Comparison of ENCODE assay signal across 27 cellular contexts in the genomic region with DNA sequence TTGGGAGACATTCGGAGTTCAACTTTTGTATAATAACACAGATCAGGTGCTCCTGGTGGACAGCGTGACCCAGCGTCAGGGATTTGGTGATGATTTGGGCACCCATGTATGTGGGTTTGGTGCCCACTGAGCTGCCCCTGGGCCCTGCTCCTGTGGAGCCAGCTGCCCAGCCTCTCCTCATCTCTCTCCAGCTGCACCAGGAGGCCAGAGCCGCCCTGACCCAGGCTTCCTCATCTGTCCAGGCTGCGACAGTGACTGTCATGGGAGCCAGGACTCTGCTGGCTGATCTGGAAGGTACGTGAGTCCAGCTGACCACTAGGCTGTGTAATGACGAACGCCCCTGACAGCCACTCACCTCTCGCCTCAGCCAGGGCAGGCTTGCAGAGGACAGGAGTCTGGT. TPM values are rescaled to one million over a fixed set of nuclear protein-coding genes. Genes with fewer than 3 reads are reported as not detected.
DNase-seq lines count a peak whose midpoint lies in the region; ATAC-seq, FAIRE-seq and TF ChIP-seq lines count a peak whose summit lies in the region.
"Had no signal": no experiment of that assay in that cellular context is flagged by ENCODE, and none has a peak within 500 bp of the region (broad histone marks: within the 10 kb centered on the region; RNA-seq: fewer than 3 reads in every experiment).

No MANE protein-coding gene starts in this region.

- no peak overlapping the region for H4K91ac ChIP-seq in neuronal stem cell (ENCODE audit: low read depth, low read length, poor library complexity)

- H2BK120ac ChIP-seq in neuronal stem cell (ENCODE audit: low read depth, low read length), result no peak overlapping the region

- H3K4me3 ChIP-seq in HepG2 (replicated peaks in 1 of 3; ENCODE audit: insufficient read depth in 1 of 3, low read depth in 2 of 3, low read length in 3 of 3), result no peak overlapping the region
- no peak overlapping the region for H3K4me3 ChIP-seq in right lobe of liver
- H3K4me3 ChIP-seq in K562, result no peak overlapping the region
- H3K4me3 ChIP-seq in neuronal stem cell (ENCODE audit: low read length in 2 of 2), result no peak overlapping the region
- H3K4me3 ChIP-seq: BLaER1, GM12878 had no signal

- H4K8ac ChIP-seq in neuronal stem cell (ENCODE audit: low read depth, low read length), result peak overlapping the region; percentile 24

- H2BK15ac ChIP-seq in neuronal stem cell (ENCODE audit: low read length), result no peak overlapping the region

- peaks cover 4 to 59% of the 10 kb centered on the region in 2 experiments for H3K27me3 ChIP-seq in HepG2 (ENCODE audit: control insufficient read depth in 1 of 2, insufficient read depth in 2 of 2, low read length in 2 of 2)
- no peaks in the 10 kb centered on the region for H3K27me3 ChIP-seq in right lobe of liver
- H3K27me3 ChIP-seq in K562 (ENCODE audit: control insufficient read depth in 2 of 2, insufficient read depth in 2 of 2, low read length in 2 of 2), result peaks cover 84 to 95% of the 10 kb centered on the region in 2 experiments
- peaks cover 0 to 16% (median 0%) of the 10 kb centered on the region in 3 experiments for H3K27me3 ChIP-seq in neuronal stem cell (ENCODE audit: control insufficient read depth in 3 of 3, insufficient read depth in 3 of 3, low read depth in 1 of 3, low read length in 3 of 3)
- H3K27me3 ChIP-seq: BE2C, BLaER1 had no signal

- no peaks in the 10 kb centered on the region for H3K79me2 ChIP-seq in HepG2 (ENCODE audit: insufficient read depth, low read length)
- H3K79me2 ChIP-seq in K562 (ENCODE audit: control insufficient read depth, insufficient read depth, low read length), result no peaks in the 10 kb centered on the region

- intact Hi-C loops in HepG2 (cut with micrococcal nuclease; ENCODE audit: unreplicated experiment) (no loop called here), right lobe of liver (cut with DNase I) (no loop called here), K562 (cut with micrococcal nuclease) (no loop called here)

- H3K18ac ChIP-seq in neuronal stem cell (ENCODE audit: low read length), result peak overlapping the region; percentile 60

- peaks cover 8% of the 10 kb centered on the region for H3K9me1 ChIP-seq in K562 (ENCODE audit: control insufficient read depth, insufficient read depth, low read length)

- peak; percentile 28 for ATAC-seq in HepG2
- no peak for ATAC-seq in right lobe of liver
- ATAC-seq in K562, result peak; percentile 14
- ATAC-seq: GM12878 had no signal

- H3K36me3 ChIP-seq in HepG2 (replicated peaks in 1 of 2; ENCODE audit: control insufficient read depth in 1 of 2, insufficient read depth in 2 of 2, low read length in 2 of 2), result no peaks in the 10 kb centered on the region
- no peaks in the 10 kb centered on the region for H3K36me3 ChIP-seq in right lobe of liver
- H3K36me3 ChIP-seq in K562 (ENCODE audit: control insufficient read depth, insufficient read depth, low read length), result no peaks in the 10 kb centered on the region
- H3K36me3 ChIP-seq in neuronal stem cell (replicated peaks in 1 of 2; ENCODE audit: control insufficient read depth in 2 of 2, insufficient read depth in 2 of 2, low read length in 2 of 2), result no peaks in the 10 kb centered on the region
- H3K36me3 ChIP-seq: BE2C, BLaER1 had no signal

- no peak for TF ChIP-seq RAD21 in HepG2 (CRISPR knock-in tag; IDR thresholded peaks at IDR 0.05)
- TF ChIP-seq RAD21 in K562 (CRISPR knock-in tag; conservative IDR thresholded peaks at IDR 0.05 in 1 of 2, IDR thresholded peaks at IDR 0.05 in 1 of 2), result no peak

- H4K20me1 ChIP-seq in HepG2 (ENCODE audit: insufficient read depth, low read length) (no peaks in the 10 kb centered on the region), K562 (replicated peaks; ENCODE audit: control insufficient read depth, insufficient read depth, low read length) (peaks cover 41% of the 10 kb centered on the region)
- H4K20me1 ChIP-seq: BLaER1 had no signal

- H2AK5ac ChIP-seq in neuronal stem cell (ENCODE audit: low read depth, low read length), result no peak overlapping the region

- no peak for TF ChIP-seq POLR2A in HepG2 (IDR thresholded peaks at IDR 0.05; ENCODE audit: insufficient read depth in 1 of 2, low read depth in 2 of 2, low read length in 2 of 2)
- TF ChIP-seq POLR2A in right lobe of liver (IDR thresholded peaks at IDR 0.05), result no peak
- no peak for TF ChIP-seq POLR2A in K562 (conservative IDR thresholded peaks at IDR 0.05)

- WGBS in HepG2 (ENCODE audit: low lambda C conversion rate), result 64% methylated on average over 4 of the region's 9 CpGs
- 96% methylated on average over 3 of the region's 9 CpGs for WGBS in right lobe of liver (ENCODE audit: insufficient coverage, low coverage, low lambda C conversion rate, missing lambda C conversion rate)
- WGBS in K562 (ENCODE audit: insufficient coverage, low coverage, missing lambda C conversion rate), result 2% methylated on average over 9 of the region's 9 CpGs
- no CpG with 5 or more reads among the region's 9 CpGs for WGBS in neuronal stem cell (ENCODE audit: extremely low coverage in 2 of 2, insufficient read length in 2 of 2, insufficient replicate concordance in 1 of 2), 2 donors

- no peak overlapping the region for H3K14ac ChIP-seq in neuronal stem cell (ENCODE audit: low read length)

- DNase-seq in HepG2 (ENCODE audit: low spot score) (no peak), right lobe of liver (no peak), K562 (ENCODE audit: extremely low read depth in 1 of 4, low spot score in 3 of 4) (peak in 2 of 4 experiments; percentile 65 to 67), neuronal stem cell (ENCODE audit: low spot score) (no peak), RKO (ENCODE audit: low spot score) (no peak), SW 1271 (lab: John Stamatoyannopoulos, UW) (no peak)
- DNase-seq: 8988T; ACHN; BE2C; C1 segment of cervical spinal cord; CD4-positive, alpha-beta memory T cell; CD4-positive, CD25-positive, alpha-beta regulatory T cell; CD8-positive, alpha-beta memory T cell; COR-L47; DMS 273 treated with DMSO at 0.1 percent for 48 hours; DMS153; DMS53; DMS79; DND-41; EL; GDM1 had no signal

- TF ChIP-seq CTCF in HepG2 (CRISPR knock-in tag; IDR thresholded peaks at IDR 0.05), result no peak
- no peak for TF ChIP-seq CTCF in right lobe of liver (IDR thresholded peaks at IDR 0.05)
- TF ChIP-seq CTCF in K562 (IDR thresholded peaks at IDR 0.05 in 2 of 3, conservative IDR thresholded peaks at IDR 0.05 in 1 of 3; ENCODE audit: insufficient read depth in 2 of 3, low read depth in 1 of 3, low read length in 3 of 3), result no peak

- H2BK12ac ChIP-seq in neuronal stem cell (ENCODE audit: low read length), result no peak overlapping the region

- no peak overlapping the region for H3K4me2 ChIP-seq in HepG2 (ENCODE audit: low read depth, low read length)
- H3K4me2 ChIP-seq in K562 (ENCODE audit: insufficient read depth, low read length), result no peak overlapping the region
- no peak overlapping the region for H3K4me2 ChIP-seq in neuronal stem cell (ENCODE audit: insufficient read depth, low read length, poor library complexity, severe bottlenecking)
- H3K4me2 ChIP-seq: BLaER1 had no signal

- FAIRE-seq in HepG2 (lab: Jason Lieb, UNC) (no peak), K562 (lab: Jason Lieb, UNC) (no peak)
- FAIRE-seq: A204.1, GM12878, GM12892, GM18507 had no signal

- H2AFZ ChIP-seq in HepG2 (ENCODE audit: low read length), result no peak overlapping the region
- H2AFZ ChIP-seq in K562 (ENCODE audit: low read depth, low read length), result no peak overlapping the region
- H2AFZ ChIP-seq in neuronal stem cell (ENCODE audit: low read length), result no peak overlapping the region

- H3K27ac ChIP-seq in HepG2 (ENCODE audit: extremely low read length, insufficient read depth, low read length) (no peak overlapping the region), right lobe of liver (no peak overlapping the region), K562 (ENCODE audit: extremely low read depth, low read depth, low read length) (no peak overlapping the region), neuronal stem cell (replicated peaks; ENCODE audit: low read length) (no peak overlapping the region)
- H3K27ac ChIP-seq: BLaER1 had no signal

- H3K9me3 ChIP-seq in HepG2 (ENCODE audit: low read length) (no peaks in the 10 kb centered on the region), right lobe of liver (no peaks in the 10 kb centered on the region), K562 (replicated peaks; ENCODE audit: control insufficient read depth, insufficient read depth, low read depth, low read length) (no peaks in the 10 kb centered on the region), neuronal stem cell (replicated peaks in 1 of 2; ENCODE audit: control insufficient read depth in 2 of 2, insufficient read depth in 1 of 2, low read depth in 1 of 2, low read length in 2 of 2) (no peaks in the 10 kb centered on the region)
- H3K9me3 ChIP-seq: BE2C, BLaER1 had no signal

- H2BK5ac ChIP-seq in neuronal stem cell (ENCODE audit: low read length), result peak overlapping the region; percentile 78

- no peak overlapping the region for H3K4ac ChIP-seq in neuronal stem cell (ENCODE audit: low read length)

- in situ Hi-C loops in HepG2 (cut with HindIII; ENCODE audit: extremely low pct_ligation_motif_present, low pct_unique_long_range_greater_than_20kb) (no loop called here), K562 (cut with MboI) (no loop called here)

- H3K9ac ChIP-seq in HepG2 (ENCODE audit: insufficient read depth, low read depth, low read length) (no peak overlapping the region), K562 (ENCODE audit: insufficient read depth in 1 of 2, low read depth in 2 of 2, low read length in 2 of 2) (peak overlapping the region in 1 of 2 experiments; percentile 39; a peak in 2 of 4 replicates), neuronal stem cell (ENCODE audit: low read depth, low read length, poor library complexity) (no peak overlapping the region)
- H3K9ac ChIP-seq: BLaER1 had no signal

- POLR2A ChIA-PET in HepG2 (lab: Yijun Ruan, JAX) (no interaction called here), K562 (lab: Yijun Ruan, JAX) (interaction anchor here (75.1 to 99.3 kb wide), 2 partner anchors 13 to 15 kb away, joined by 3336 read pairs; a partner anchor contains a TSS)

- H3K23ac ChIP-seq in neuronal stem cell (ENCODE audit: low read depth, low read length, poor library complexity), result peak overlapping the region; percentile 87

- BruUV-seq in HepG2 (replicated peaks; lab: Mats Ljungman, UMichigan) (no TSS peak), K562 (replicated peaks; lab: Mats Ljungman, UMichigan) (no TSS peak)

- TF ChIP-seq EP300 in HepG2 (IDR thresholded peaks at IDR 0.05; ENCODE audit: low read depth in 2 of 2, low read length in 2 of 2), result no peak
- no peak for TF ChIP-seq EP300 in HepG2 (CRISPR knock-in tag; IDR thresholded peaks at IDR 0.05; ENCODE audit: borderline replicate concordance)
- no peak for TF ChIP-seq EP300 in K562 (IDR thresholded peaks at IDR 0.05; ENCODE audit: low read length)

- peaks cover 49% of the 10 kb centered on the region for H3K4me1 ChIP-seq in HepG2 (ENCODE audit: insufficient read depth, low read length)
- H3K4me1 ChIP-seq in right lobe of liver, result no peaks in the 10 kb centered on the region
- H3K4me1 ChIP-seq in K562 (replicated peaks in 1 of 2; ENCODE audit: control insufficient read depth in 2 of 2, insufficient read depth in 2 of 2, low read length in 2 of 2), result peaks cover 0 to 18% of the 10 kb centered on the region in 2 experiments; a peak in 2 of 5 replicates
- H3K4me1 ChIP-seq in neuronal stem cell (ENCODE audit: control insufficient read depth in 2 of 2, insufficient read depth in 1 of 2, low read depth in 1 of 2, low read length in 2 of 2), result peaks cover 0 to 3% of the 10 kb centered on the region in 2 donors
- H3K4me1 ChIP-seq: BE2C had no signal

- H3K79me1 ChIP-seq in neuronal stem cell (ENCODE audit: low read depth, low read length), result no peaks in the 10 kb centered on the region

- CTCF ChIA-PET in HepG2 (lab: Yijun Ruan, JAX; ENCODE audit: low intra/inter-chr PET ratio, low total read pairs) (no interaction called here), K562 (lab: Yijun Ruan, JAX; ENCODE audit: low intra/inter-chr PET ratio) (no interaction called here)

RNA-seq across cellular contexts. Expression of a gene that starts 14.5 kb away (rescaled TPM):
- total RNA-seq in HepG2 (2016; rRNA removed; fragmentation: Illumina TruSeq; extraction: Trizol) (36.5 and 42.7 TPM in 2 replicates), right lobe of liver (1 to 10 TPM in 1 of 6 experiments, under 1 TPM in 5; 0.33 to 1.4 (median 0.49) TPM), K562 (2014; rRNA removed) (0.86 and 1.1 TPM in 2 replicates), K562 (2014; rRNA removed; fragmentation: Illumina TruSeq; extraction: Trizol) (1.3 and 1.5 TPM in 2 replicates), K562 (2015; rRNA removed; fragmentation: Illumina TruSeq; extraction: Trizol) (0.68 and 0.76 TPM in 2 replicates), K562 (2021) (1.7 and 2.0 TPM in 2 replicates)
- 6.6 and 7.0 TPM in 2 replicates for total RNA-seq in HepG2 (2016; cell fraction: cytosol; rRNA removed; fragmentation: Illumina TruSeq; extraction: Trizol; ENCODE audit: low read depth)
- 34.7 and 36.0 TPM in 2 replicates for total RNA-seq in HepG2 (2016; cell fraction: insoluble cytoplasmic fraction; rRNA removed; fragmentation: Illumina TruSeq; extraction: Trizol)
- total RNA-seq in HepG2 (2016; cell fraction: membrane; rRNA removed; fragmentation: Illumina TruSeq; extraction: Trizol), result 23.1 and 24.2 TPM in 2 replicates
- 18.6 and 21.4 TPM in 2 replicates for total RNA-seq in HepG2 (2016; cell fraction: nucleus; rRNA removed; fragmentation: Illumina TruSeq; extraction: Trizol)
- polyA plus RNA-seq in HepG2 (2011; rRNA removed) (12.1 and 12.4 TPM in 2 replicates), K562 (2011; rRNA removed) (5.9 and 9.1 TPM in 2 replicates), K562 (2014; fragmentation: Illumina TruSeq; extraction: Trizol) (2.3 and 2.6 TPM in 2 replicates), K562 (2014; fragmentation: Nextera tagmentation; extraction: Ambion mirVana) (under 1 TPM; 0.34 to 0.77 TPM), K562 (2014; rRNA removed) (1.6 TPM in 2 replicates)
- polyA plus RNA-seq in HepG2 (2011; cell fraction: cytosol; rRNA removed), result 9.1 and 9.5 TPM in 2 replicates
- polyA plus RNA-seq in HepG2 (2011; cell fraction: nucleus; rRNA removed), result 9.2 and 9.6 TPM in 2 replicates
- polyA plus RNA-seq in HepG2 (2012), result 9.9 and 10.9 TPM in 2 replicates
- polyA plus RNA-seq in HepG2 (2016; cell fraction: cytosol; fragmentation: Illumina TruSeq; extraction: Trizol; ENCODE audit: low read depth), result 12.3 and 14.5 TPM in 2 replicates
- polyA plus RNA-seq in HepG2 (2016; cell fraction: insoluble cytoplasmic fraction; fragmentation: Illumina TruSeq; extraction: Trizol; ENCODE audit: low read depth), result 40.5 and 48.2 TPM in 2 replicates
- polyA plus RNA-seq in HepG2 (2016; cell fraction: membrane; fragmentation: Illumina TruSeq; extraction: Trizol; ENCODE audit: low read depth), result 21.8 and 26.9 TPM in 2 replicates
- 29.8 and 37.4 TPM in 2 replicates for polyA plus RNA-seq in HepG2 (2016; cell fraction: nucleus; fragmentation: Illumina TruSeq; extraction: Trizol; ENCODE audit: insufficient read depth, low read depth)
- polyA minus RNA-seq in HepG2 (2011; rRNA and poly(A)+ RNA removed; ENCODE audit: low replicate concordance), result 17.7 and 21.6 TPM in 2 replicates
- 8.5 and 8.7 TPM in 2 replicates for polyA minus RNA-seq in HepG2 (2011; cell fraction: cytosol; rRNA and poly(A)+ RNA removed)
- 5.8 and 6.1 TPM in 2 replicates for polyA minus RNA-seq in HepG2 (2011; cell fraction: nucleus; rRNA and poly(A)+ RNA removed)
- total RNA-seq in K562 (2011; cell fraction: chromatin; rRNA removed; ENCODE audit: low replicate concordance), result 2.2 and 5.3 TPM in 2 replicates
- 2.8 and 4.3 TPM in 2 replicates for total RNA-seq in K562 (2011; cell fraction: nucleolus; rRNA removed)
- total RNA-seq in K562 (2011; cell fraction: nucleoplasm; rRNA removed), result 4.3 and 5.2 TPM in 2 replicates
- 4.5 and 4.9 TPM in 2 replicates for polyA plus RNA-seq in K562 (2011; cell fraction: cytosol; rRNA removed)
- polyA plus RNA-seq in K562 (2011; cell fraction: nucleus; rRNA removed), result 3.3 and 4.2 TPM in 2 replicates
- 2.7 and 2.8 TPM in 2 replicates for polyA plus RNA-seq in K562 (2012)
- polyA minus RNA-seq in K562 (2011; rRNA and poly(A)+ RNA removed), result 6.6 and 8.9 TPM in 2 replicates
- 1.5 and 4.4 TPM in 2 replicates for polyA minus RNA-seq in K562 (2011; cell fraction: cytosol; rRNA and poly(A)+ RNA removed)
- 1.1 and 1.9 TPM in 2 replicates for polyA minus RNA-seq in K562 (2011; cell fraction: nucleus; rRNA and poly(A)+ RNA removed)
- 90.6 TPM for polyA plus RNA-seq in neuronal stem cell (2013, experiment 1 of 2)
- 91.1 TPM for polyA plus RNA-seq in neuronal stem cell (2013, experiment 2 of 2)
- polyA plus RNA-seq: CD14-positive monocyte; CD4-positive, alpha-beta memory T cell; CD4-positive, CD25-positive, alpha-beta regulatory T cell; CD8-positive, alpha-beta memory T cell had no signal

RNA-seq across cellular contexts. Expression of a gene that starts 43.5 kb away (rescaled TPM):
- total RNA-seq in HepG2 (2016; rRNA removed; fragmentation: Illumina TruSeq; extraction: Trizol), result 16.0 and 30.5 TPM in 2 replicates
- 12.8 and 14.4 TPM in 2 replicates for total RNA-seq in HepG2 (2016; cell fraction: cytosol; rRNA removed; fragmentation: Illumina TruSeq; extraction: Trizol; ENCODE audit: low read depth)
- 14.2 and 21.5 TPM in 2 replicates for total RNA-seq in HepG2 (2016; cell fraction: insoluble cytoplasmic fraction; rRNA removed; fragmentation: Illumina TruSeq; extraction: Trizol)
- 16.6 and 17.1 TPM in 2 replicates for total RNA-seq in HepG2 (2016; cell fraction: membrane; rRNA removed; fragmentation: Illumina TruSeq; extraction: Trizol)
- total RNA-seq in HepG2 (2016; cell fraction: nucleus; rRNA removed; fragmentation: Illumina TruSeq; extraction: Trizol), result 42.9 and 48.9 TPM in 2 replicates
- 8.4 and 9.4 TPM in 2 replicates for polyA plus RNA-seq in HepG2 (2011; rRNA removed)
- 5.4 and 5.8 TPM in 2 replicates for polyA plus RNA-seq in HepG2 (2011; cell fraction: cytosol; rRNA removed)
- 22.0 and 28.1 TPM in 2 replicates for polyA plus RNA-seq in HepG2 (2011; cell fraction: nucleus; rRNA removed)
- polyA plus RNA-seq in HepG2 (2012), result 12.2 and 18.8 TPM in 2 replicates
- polyA plus RNA-seq in HepG2 (2016; cell fraction: cytosol; fragmentation: Illumina TruSeq; extraction: Trizol; ENCODE audit: low read depth), result 6.8 and 7.2 TPM in 2 replicates
- polyA plus RNA-seq in HepG2 (2016; cell fraction: insoluble cytoplasmic fraction; fragmentation: Illumina TruSeq; extraction: Trizol; ENCODE audit: low read depth), result 27.0 TPM in 2 replicates
- 6.4 and 9.3 TPM in 2 replicates for polyA plus RNA-seq in HepG2 (2016; cell fraction: membrane; fragmentation: Illumina TruSeq; extraction: Trizol; ENCODE audit: low read depth)
- polyA plus RNA-seq in HepG2 (2016; cell fraction: nucleus; fragmentation: Illumina TruSeq; extraction: Trizol; ENCODE audit: insufficient read depth, low read depth), result 38.4 and 46.4 TPM in 2 replicates
- polyA minus RNA-seq in HepG2 (2011; rRNA and poly(A)+ RNA removed; ENCODE audit: low replicate concordance), result 35.2 and 116 TPM in 2 replicates
- 12.6 and 17.9 TPM in 2 replicates for polyA minus RNA-seq in HepG2 (2011; cell fraction: cytosol; rRNA and poly(A)+ RNA removed)
- polyA minus RNA-seq in HepG2 (2011; cell fraction: nucleus; rRNA and poly(A)+ RNA removed), result 52.3 and 53.4 TPM in 2 replicates
- total RNA-seq in right lobe of liver, result 10 to 100 TPM; 22.5 to 31.1 (median 27.5) TPM
- 1,024 and 1,416 TPM in 2 replicates for total RNA-seq in K562 (2011; cell fraction: chromatin; rRNA removed; ENCODE audit: low replicate concordance)
- total RNA-seq in K562 (2011; cell fraction: nucleolus; rRNA removed), result 573 and 642 TPM in 2 replicates
- 885 and 1,103 TPM in 2 replicates for total RNA-seq in K562 (2011; cell fraction: nucleoplasm; rRNA removed)
- 62.4 and 102 TPM in 2 replicates for total RNA-seq in K562 (2014; rRNA removed)
- 123 and 134 TPM in 2 replicates for total RNA-seq in K562 (2014; rRNA removed; fragmentation: Illumina TruSeq; extraction: Trizol)
- 133 and 136 TPM in 2 replicates for total RNA-seq in K562 (2015; rRNA removed; fragmentation: Illumina TruSeq; extraction: Trizol)
- total RNA-seq in K562 (2021), result 332 and 336 TPM in 2 replicates
- 56.9 and 113 TPM in 2 replicates for polyA plus RNA-seq in K562 (2011; rRNA removed)
- polyA plus RNA-seq in K562 (2011; cell fraction: cytosol; rRNA removed), result 104 and 108 TPM in 2 replicates
- polyA plus RNA-seq in K562 (2011; cell fraction: nucleus; rRNA removed), result 257 and 304 TPM in 2 replicates
- polyA plus RNA-seq in K562 (2012), result 133 and 153 TPM in 2 replicates
- polyA plus RNA-seq in K562 (2014; fragmentation: Illumina TruSeq; extraction: Trizol), result 207 and 246 TPM in 2 replicates
- 10 to 100 TPM; 78.9 to 81.6 TPM for polyA plus RNA-seq in K562 (2014; fragmentation: Nextera tagmentation; extraction: Ambion mirVana)
- polyA plus RNA-seq in K562 (2014; rRNA removed), result 97.1 and 106 TPM in 2 replicates
- 271 and 342 TPM in 2 replicates for polyA minus RNA-seq in K562 (2011; rRNA and poly(A)+ RNA removed)
- 256 and 329 TPM in 2 replicates for polyA minus RNA-seq in K562 (2011; cell fraction: cytosol; rRNA and poly(A)+ RNA removed)
- polyA minus RNA-seq in K562 (2011; cell fraction: nucleus; rRNA and poly(A)+ RNA removed), result 324 and 515 TPM in 2 replicates
- 22.4 TPM for polyA plus RNA-seq in neuronal stem cell (2013, experiment 1 of 2)
- 21.0 TPM for polyA plus RNA-seq in neuronal stem cell (2013, experiment 2 of 2)

Comparison
In these comparisons a context has a peak if more than half of its experiments do, and no peak if none do; other contexts are left out.
1. ATAC-seq: peak in HepG2 (single experiment) and K562 (single experiment); none in right lobe of liver (0 of 4).